In genomic region chr18:50967714-50968661, GRCh38 we compare ENCODE assay signal across 1 cellular context.
TF ChIP-seq lines count a peak whose summit lies in the region.

A gene with protein sequence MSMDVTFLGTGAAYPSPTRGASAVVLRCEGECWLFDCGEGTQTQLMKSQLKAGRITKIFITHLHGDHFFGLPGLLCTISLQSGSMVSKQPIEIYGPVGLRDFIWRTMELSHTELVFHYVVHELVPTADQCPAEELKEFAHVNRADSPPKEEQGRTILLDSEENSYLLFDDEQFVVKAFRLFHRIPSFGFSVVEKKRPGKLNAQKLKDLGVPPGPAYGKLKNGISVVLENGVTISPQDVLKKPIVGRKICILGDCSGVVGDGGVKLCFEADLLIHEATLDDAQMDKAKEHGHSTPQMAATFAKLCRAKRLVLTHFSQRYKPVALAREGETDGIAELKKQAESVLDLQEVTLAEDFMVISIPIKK (plus strand): TSS chr18:50968040. CDS start chr18:50974405, 6,365 bp downstream.

TF ChIP-seq in WTC11, 78 proteins besides CTCF, POLR2A, EP300 and RAD21 (continued from another document):
- TF ChIP-seq FOXP4 (CRISPR knock-in tag; IDR thresholded peaks at IDR 0.05), result peak; percentile 82
- TF ChIP-seq NFE2L1 (CRISPR knock-in tag; IDR thresholded peaks at IDR 0.05), result no peak
- no peak for TF ChIP-seq FOXJ3 (CRISPR knock-in tag; IDR thresholded peaks at IDR 0.05; ENCODE audit: borderline replicate concordance)
- TF ChIP-seq ATF3 (CRISPR knock-in tag; conservative IDR thresholded peaks at IDR 0.05), result no peak
- TF ChIP-seq ZNF263 (CRISPR knock-in tag; IDR thresholded peaks at IDR 0.05; ENCODE audit: low read depth), result no peak
- TF ChIP-seq, protein P1, sequence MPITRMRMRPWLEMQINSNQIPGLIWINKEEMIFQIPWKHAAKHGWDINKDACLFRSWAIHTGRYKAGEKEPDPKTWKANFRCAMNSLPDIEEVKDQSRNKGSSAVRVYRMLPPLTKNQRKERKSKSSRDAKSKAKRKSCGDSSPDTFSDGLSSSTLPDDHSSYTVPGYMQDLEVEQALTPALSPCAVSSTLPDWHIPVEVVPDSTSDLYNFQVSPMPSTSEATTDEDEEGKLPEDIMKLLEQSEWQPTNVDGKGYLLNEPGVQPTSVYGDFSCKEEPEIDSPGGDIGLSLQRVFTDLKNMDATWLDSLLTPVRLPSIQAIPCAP (CRISPR knock-in tag; IDR thresholded peaks at IDR 0.05), result no peak
- 0 out of 2 replicates have a peak, but pooled peaks have one; percentile 16 for TF ChIP-seq NFYB (CRISPR knock-in tag; conservative IDR thresholded peaks at IDR 0.05; ENCODE audit: low read depth)
- no peak; the same call in 1 of the 2 replicates for TF ChIP-seq ZNF671 (CRISPR knock-in tag; IDR thresholded peaks at IDR 0.05)
- TF ChIP-seq, protein P2, sequence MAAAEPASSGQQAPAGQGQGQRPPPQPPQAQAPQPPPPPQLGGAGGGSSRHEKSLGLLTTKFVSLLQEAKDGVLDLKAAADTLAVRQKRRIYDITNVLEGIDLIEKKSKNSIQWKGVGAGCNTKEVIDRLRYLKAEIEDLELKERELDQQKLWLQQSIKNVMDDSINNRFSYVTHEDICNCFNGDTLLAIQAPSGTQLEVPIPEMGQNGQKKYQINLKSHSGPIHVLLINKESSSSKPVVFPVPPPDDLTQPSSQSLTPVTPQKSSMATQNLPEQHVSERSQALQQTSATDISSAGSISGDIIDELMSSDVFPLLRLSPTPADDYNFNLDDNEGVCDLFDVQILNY (CRISPR knock-in tag; IDR thresholded peaks at IDR 0.05), result peak; percentile 81; the same call in 1 of the 2 replicates
- TF ChIP-seq, protein P3, sequence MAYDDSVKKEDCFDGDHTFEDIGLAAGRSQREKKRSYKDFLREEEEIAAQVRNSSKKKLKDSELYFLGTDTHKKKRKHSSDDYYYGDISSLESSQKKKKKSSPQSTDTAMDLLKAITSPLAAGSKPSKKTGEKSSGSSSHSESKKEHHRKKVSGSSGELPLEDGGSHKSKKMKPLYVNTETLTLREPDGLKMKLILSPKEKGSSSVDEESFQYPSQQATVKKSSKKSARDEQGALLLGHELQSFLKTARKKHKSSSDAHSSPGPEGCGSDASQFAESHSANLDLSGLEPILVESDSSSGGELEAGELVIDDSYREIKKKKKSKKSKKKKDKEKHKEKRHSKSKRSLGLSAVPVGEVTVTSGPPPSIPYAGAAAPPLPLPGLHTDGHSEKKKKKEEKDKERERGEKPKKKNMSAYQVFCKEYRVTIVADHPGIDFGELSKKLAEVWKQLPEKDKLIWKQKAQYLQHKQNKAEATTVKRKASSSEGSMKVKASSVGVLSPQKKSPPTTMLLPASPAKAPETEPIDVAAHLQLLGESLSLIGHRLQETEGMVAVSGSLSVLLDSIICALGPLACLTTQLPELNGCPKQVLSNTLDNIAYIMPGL (CRISPR knock-in tag; IDR thresholded peaks at IDR 0.05), result peak; percentile 87; the same call in 1 of the 2 replicates
- no peak for TF ChIP-seq ZSCAN18 (CRISPR knock-in tag; IDR thresholded peaks at IDR 0.05)
- TF ChIP-seq NFATC4 (CRISPR knock-in tag; IDR thresholded peaks at IDR 0.05), result peak; percentile 57; the same call in 1 of the 2 replicates
- TF ChIP-seq STAT6 (CRISPR knock-in tag; conservative IDR thresholded peaks at IDR 0.05; ENCODE audit: low read depth), result no peak
- no peak for TF ChIP-seq ZNF121 (CRISPR knock-in tag; IDR thresholded peaks at IDR 0.05)
- TF ChIP-seq ZBTB21 (CRISPR knock-in tag; IDR thresholded peaks at IDR 0.05; ENCODE audit: borderline replicate concordance), result 0 out of 2 replicates have a peak, but pooled peaks have one; percentile 25
- TF ChIP-seq, protein P4, sequence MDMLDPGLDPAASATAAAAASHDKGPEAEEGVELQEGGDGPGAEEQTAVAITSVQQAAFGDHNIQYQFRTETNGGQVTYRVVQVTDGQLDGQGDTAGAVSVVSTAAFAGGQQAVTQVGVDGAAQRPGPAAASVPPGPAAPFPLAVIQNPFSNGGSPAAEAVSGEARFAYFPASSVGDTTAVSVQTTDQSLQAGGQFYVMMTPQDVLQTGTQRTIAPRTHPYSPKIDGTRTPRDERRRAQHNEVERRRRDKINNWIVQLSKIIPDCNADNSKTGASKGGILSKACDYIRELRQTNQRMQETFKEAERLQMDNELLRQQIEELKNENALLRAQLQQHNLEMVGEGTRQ (CRISPR knock-in tag; IDR thresholded peaks at IDR 0.05), result 0 out of 2 replicates have a peak, but pooled peaks have one; percentile 38
- no peak; the same call in 1 of the 2 replicates for TF ChIP-seq ZNF232 (CRISPR knock-in tag; IDR thresholded peaks at IDR 0.05)
- TF ChIP-seq ZNF416 (CRISPR knock-in tag; IDR thresholded peaks at IDR 0.05), result peak; percentile 82; the same call in 1 of the 2 replicates
- TF ChIP-seq GRHL2 (CRISPR knock-in tag; IDR thresholded peaks at IDR 0.05; ENCODE audit: insufficient replicate concordance, severe bottlenecking), result no peak
- TF ChIP-seq NR3C1 (CRISPR knock-in tag; conservative IDR thresholded peaks at IDR 0.05; ENCODE audit: low read depth), result peak; percentile 81; the same call in 1 of the 2 replicates
- TF ChIP-seq TCF7 (CRISPR knock-in tag; IDR thresholded peaks at IDR 0.05; ENCODE audit: low read depth), result 0 out of 2 replicates have a peak, but pooled peaks have one; percentile 43
- TF ChIP-seq KAT7 (CRISPR knock-in tag; IDR thresholded peaks at IDR 0.05; ENCODE audit: borderline replicate concordance), result no peak
- no peak for TF ChIP-seq SMAD4 (CRISPR knock-in tag; IDR thresholded peaks at IDR 0.05)
- no peak for TF ChIP-seq GTF2I (CRISPR knock-in tag; conservative IDR thresholded peaks at IDR 0.05)
- peak; percentile 73 for TF ChIP-seq FOXK1 (CRISPR knock-in tag; IDR thresholded peaks at IDR 0.05)
- peak; percentile 17; the same call in 1 of the 2 replicates for TF ChIP-seq TEAD4 (CRISPR knock-in tag; IDR thresholded peaks at IDR 0.05)
- TF ChIP-seq ELF4 (CRISPR knock-in tag; IDR thresholded peaks at IDR 0.05; ENCODE audit: low read depth), result peak; percentile 69; the same call in 1 of the 2 replicates
- 0 out of 2 replicates have a peak, but pooled peaks have one; percentile 39 for TF ChIP-seq EMX1 (CRISPR knock-in tag; IDR thresholded peaks at IDR 0.05)
- TF ChIP-seq CDX4 (CRISPR knock-in tag; IDR thresholded peaks at IDR 0.05; ENCODE audit: borderline replicate concordance), result no peak
- TF ChIP-seq MYBL2 (CRISPR knock-in tag; IDR thresholded peaks at IDR 0.05), result no peak
- no peak for TF ChIP-seq AR (CRISPR knock-in tag; IDR thresholded peaks at IDR 0.05)
- no peak for TF ChIP-seq MAX (CRISPR knock-in tag; IDR thresholded peaks at IDR 0.05)
- TF ChIP-seq, protein P5, sequence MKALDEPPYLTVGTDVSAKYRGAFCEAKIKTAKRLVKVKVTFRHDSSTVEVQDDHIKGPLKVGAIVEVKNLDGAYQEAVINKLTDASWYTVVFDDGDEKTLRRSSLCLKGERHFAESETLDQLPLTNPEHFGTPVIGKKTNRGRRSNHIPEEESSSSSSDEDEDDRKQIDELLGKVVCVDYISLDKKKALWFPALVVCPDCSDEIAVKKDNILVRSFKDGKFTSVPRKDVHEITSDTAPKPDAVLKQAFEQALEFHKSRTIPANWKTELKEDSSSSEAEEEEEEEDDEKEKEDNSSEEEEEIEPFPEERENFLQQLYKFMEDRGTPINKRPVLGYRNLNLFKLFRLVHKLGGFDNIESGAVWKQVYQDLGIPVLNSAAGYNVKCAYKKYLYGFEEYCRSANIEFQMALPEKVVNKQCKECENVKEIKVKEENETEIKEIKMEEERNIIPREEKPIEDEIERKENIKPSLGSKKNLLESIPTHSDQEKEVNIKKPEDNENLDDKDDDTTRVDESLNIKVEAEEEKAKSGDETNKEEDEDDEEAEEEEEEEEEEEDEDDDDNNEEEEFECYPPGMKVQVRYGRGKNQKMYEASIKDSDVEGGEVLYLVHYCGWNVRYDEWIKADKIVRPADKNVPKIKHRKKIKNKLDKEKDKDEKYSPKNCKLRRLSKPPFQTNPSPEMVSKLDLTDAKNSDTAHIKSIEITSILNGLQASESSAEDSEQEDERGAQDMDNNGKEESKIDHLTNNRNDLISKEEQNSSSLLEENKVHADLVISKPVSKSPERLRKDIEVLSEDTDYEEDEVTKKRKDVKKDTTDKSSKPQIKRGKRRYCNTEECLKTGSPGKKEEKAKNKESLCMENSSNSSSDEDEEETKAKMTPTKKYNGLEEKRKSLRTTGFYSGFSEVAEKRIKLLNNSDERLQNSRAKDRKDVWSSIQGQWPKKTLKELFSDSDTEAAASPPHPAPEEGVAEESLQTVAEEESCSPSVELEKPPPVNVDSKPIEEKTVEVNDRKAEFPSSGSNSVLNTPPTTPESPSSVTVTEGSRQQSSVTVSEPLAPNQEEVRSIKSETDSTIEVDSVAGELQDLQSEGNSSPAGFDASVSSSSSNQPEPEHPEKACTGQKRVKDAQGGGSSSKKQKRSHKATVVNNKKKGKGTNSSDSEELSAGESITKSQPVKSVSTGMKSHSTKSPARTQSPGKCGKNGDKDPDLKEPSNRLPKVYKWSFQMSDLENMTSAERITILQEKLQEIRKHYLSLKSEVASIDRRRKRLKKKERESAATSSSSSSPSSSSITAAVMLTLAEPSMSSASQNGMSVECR (CRISPR knock-in tag; IDR thresholded peaks at IDR 0.05; ENCODE audit: borderline replicate concordance), result no peak
- no peak for TF ChIP-seq NR1H2 (CRISPR knock-in tag; IDR thresholded peaks at IDR 0.05)
TF ChIP-seq in WTC11: peak in this region for 29.
